ENCODE assay signal across 17 cellular contexts in the genomic region with DNA sequence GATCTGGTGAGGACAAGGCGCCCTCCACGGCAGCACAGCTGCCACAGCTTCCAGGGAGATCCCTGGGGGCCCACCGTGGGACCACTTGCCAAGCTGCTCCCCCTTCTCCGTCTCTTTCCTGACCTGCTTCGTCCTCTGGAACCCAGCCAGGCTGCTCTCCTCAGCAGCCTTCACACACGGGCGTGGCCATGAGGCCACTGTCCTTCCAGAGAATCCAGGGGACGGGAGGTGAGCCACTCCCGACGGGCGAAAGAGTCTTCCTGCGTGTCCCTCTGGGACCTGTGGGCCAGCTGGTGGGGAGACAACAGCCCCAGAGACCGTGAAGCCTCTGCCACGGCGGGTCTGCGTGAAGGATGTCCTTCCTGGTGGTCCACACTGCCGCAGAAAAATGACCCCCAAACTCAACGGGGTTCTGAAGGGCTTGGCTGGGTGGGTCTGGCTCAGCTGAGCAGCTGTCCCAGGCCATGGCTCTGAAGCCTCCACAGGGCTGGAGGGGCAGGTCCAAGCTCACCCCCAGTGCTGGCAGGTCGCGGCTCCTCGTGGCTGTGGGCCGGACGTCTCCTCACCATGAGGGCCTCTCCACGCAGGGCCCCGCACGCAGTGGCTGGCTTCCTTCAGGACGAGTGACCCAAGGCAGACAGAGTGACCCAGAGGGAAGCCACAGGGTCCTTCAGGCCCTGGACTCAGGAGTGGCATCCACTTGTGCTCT. TPM values are rescaled to one million over a fixed set of nuclear protein-coding genes. Genes with fewer than 3 reads are reported as not detected.
DNase-seq lines count a peak whose midpoint lies in the region; ATAC-seq, FAIRE-seq and TF ChIP-seq lines count a peak whose summit lies in the region.
"Had no signal": no experiment of that assay in that cellular context is flagged by ENCODE, and none has a peak within 500 bp of the region (broad histone marks: within the 10 kb centered on the region; RNA-seq: fewer than 3 reads in every experiment).

No MANE protein-coding gene starts in this region.

- TF ChIP-seq CTCF in A549 (IDR thresholded peaks at IDR 0.05) (no peak), chondrocyte (IDR thresholded peaks at IDR 0.05) (no peak), osteoblast (IDR thresholded peaks at IDR 0.05; ENCODE audit: extremely low read depth, low read depth, low read length) (no peak)

- H3K4me2 ChIP-seq in A549, result peak overlapping the region; percentile 23; the same call in 1 of the 3 replicates
- H3K4me2 ChIP-seq in BLaER1, result peak overlapping the region; percentile 99
- H3K4me2 ChIP-seq in osteoblast (ENCODE audit: insufficient read depth, low read length), result no peak overlapping the region

- H3K4me1 Mint-ChIP-seq in chondrocyte (ENCODE audit: low read depth), result peaks cover 17% of the 10 kb centered on the region

- H2AFZ ChIP-seq in osteoblast (ENCODE audit: low read length), result no peak overlapping the region

- no peaks in the 10 kb centered on the region for H3K36me3 Mint-ChIP-seq in chondrocyte (ENCODE audit: low read depth)

- H3K79me2 ChIP-seq in osteoblast (ENCODE audit: insufficient read depth, low read length), result no peaks in the 10 kb centered on the region

- peak overlapping the region; percentile 82 for H3K9ac ChIP-seq in BLaER1

- H3K27me3 ChIP-seq in BLaER1 (peaks cover 27% of the 10 kb centered on the region), osteoblast (ENCODE audit: insufficient read depth, low read length) (peaks cover 21% of the 10 kb centered on the region)
- H3K27me3 ChIP-seq: adrenal gland, BE2C had no signal

- H3K4me3 ChIP-seq in A549 (no peak overlapping the region), BLaER1 (peak overlapping the region; percentile 56), osteoblast (ENCODE audit: insufficient read depth, low read length) (no peak overlapping the region)
- H3K4me3 ChIP-seq: adrenal gland, thoracic aorta had no signal

- TF ChIP-seq POLR2A in A549 (IDR thresholded peaks at IDR 0.05; ENCODE audit: low read length), result no peak

- WGBS in A549 (ENCODE audit: missing lambda C conversion rate), result 82% methylated on average over 20 of the region's 27 CpGs

- TF ChIP-seq RAD21 in A549 (conservative IDR thresholded peaks at IDR 0.05 in 1 of 2, IDR thresholded peaks at IDR 0.05 in 1 of 2), result no peak

- H3K4me3 Mint-ChIP-seq in chondrocyte (ENCODE audit: unreplicated experiment), result no peak overlapping the region

- no peak overlapping the region for H3K27ac Mint-ChIP-seq in chondrocyte (ENCODE audit: unreplicated experiment)

- DNase-seq in A549 (ENCODE audit: low read depth in 1 of 2, low spot score in 1 of 2) (no peak), chondrocyte (ENCODE audit: low spot score) (peak; percentile 86), osteoblast (ENCODE audit: insufficient read length, low spot score, missing footprints) (peak; percentile 34), germinal center (ENCODE audit: low spot score) (no peak), NCI-H226 (no peak)
- DNase-seq: activated CD4-positive, alpha-beta T cell treated with anti-CD3 and anti-CD28 coated beads for 4 hours; BE2C; Calu3; foreskin melanocyte; NCI-H1417; SW 1271 had no signal

- H3K9me3 ChIP-seq in A549, result no peaks in the 10 kb centered on the region
- no peaks in the 10 kb centered on the region for H3K9me3 ChIP-seq in BLaER1
- H3K9me3 ChIP-seq in osteoblast (ENCODE audit: low read depth, low read length), result no peaks in the 10 kb centered on the region
- H3K9me3 ChIP-seq: adrenal gland, BE2C, thoracic aorta had no signal

- POLR2A ChIA-PET in A549 (lab: Yijun Ruan, JAX), result no interaction called here

- no peak for FAIRE-seq in A549 (lab: Jason Lieb, UNC)

- no peak for TF ChIP-seq EP300 in A549 (IDR thresholded peaks at IDR 0.05)

- H3K9me3 Mint-ChIP-seq in chondrocyte (ENCODE audit: low read depth), result no peaks in the 10 kb centered on the region

- H4K20me1 ChIP-seq in BLaER1 (peaks cover 12% of the 10 kb centered on the region; the same call in 1 of the 2 replicates), osteoblast (ENCODE audit: insufficient read depth, low read length) (no peaks in the 10 kb centered on the region)

- CTCF ChIA-PET in A549 (lab: Yijun Ruan, JAX), result interaction anchor here (0.6 to 1.5 kb wide), 3 partner anchors 22 to 682 kb away, joined by 3 to 5 read pairs (median 4); no protein-coding TSS in a partner anchor

- no peaks in the 10 kb centered on the region for H3K36me3 ChIP-seq in BLaER1
- H3K36me3 ChIP-seq in osteoblast (ENCODE audit: insufficient read depth, low read length), result no peaks in the 10 kb centered on the region
- H3K36me3 ChIP-seq: adrenal gland, BE2C, thoracic aorta had no signal

- H3K4me1 ChIP-seq in A549 (peaks cover 52% of the 10 kb centered on the region), BLaER1 (peaks cover 100% of the 10 kb centered on the region), osteoblast (ENCODE audit: insufficient read depth, low read length) (peaks cover 31% of the 10 kb centered on the region)
- H3K4me1 ChIP-seq: adrenal gland had no signal

- ATAC-seq in A549, result no peak
- no peak for ATAC-seq in GM21390 (IDR thresholded peaks at IDR 0.05; ENCODE audit: unreplicated experiment)

- peaks cover 56% of the 10 kb centered on the region for H3K27me3 Mint-ChIP-seq in chondrocyte (ENCODE audit: low read depth)

- H3K27ac ChIP-seq in A549 (peak overlapping the region; percentile 40 to 89; a peak in 4 of 6 replicates), BLaER1 (peak overlapping the region; percentile 94), osteoblast (ENCODE audit: low read depth, low read length) (no peak overlapping the region)
- H3K27ac ChIP-seq: thoracic aorta had no signal

TF ChIP-seq in A549, 52 proteins besides CTCF, POLR2A, EP300 and RAD21:
- TF ChIP-seq NFE2L2 (conservative IDR thresholded peaks at IDR 0.05; ENCODE audit: low read length), result no peak
- no peak for TF ChIP-seq RARB (CRISPR knock-in tag; IDR thresholded peaks at IDR 0.05)
- TF ChIP-seq HEYL (CRISPR knock-in tag; IDR thresholded peaks at IDR 0.05), result no peak
- TF ChIP-seq NR3C1 (IDR thresholded peaks at IDR 0.05), result no peak
- no peak for TF ChIP-seq RNF2 (IDR thresholded peaks at IDR 0.05; ENCODE audit: borderline replicate concordance, low read depth)
- no peak for TF ChIP-seq RFX5 (IDR thresholded peaks at IDR 0.05)

RNA-seq across cellular contexts. Expression of a gene that starts 47.4 kb away (rescaled TPM):
- polyA plus RNA-seq in A549 (2011; rRNA removed) (1.2 and 1.8 TPM in 2 replicates), A549 (2017; fragmentation: RNase III; extraction: RNeasy Plus Mini Kit Qiagen cat#74134 plus additional on column Dnase treatment) (4.2 to 5.3 TPM (median 4.4 TPM) in 3 replicates)
- 4.3 and 5.6 TPM in 2 replicates for polyA plus RNA-seq in A549 (2012; cell fraction: cytosol; rRNA removed)
- 17.3 and 32.0 TPM in 2 replicates for polyA plus RNA-seq in A549 (2012; cell fraction: nucleus; rRNA removed)
- polyA minus RNA-seq in A549 (2011; rRNA and poly(A)+ RNA removed), result 2.8 and 5.3 TPM in 2 replicates
- total RNA-seq in chondrocyte (not detected in 3 replicates), osteoblast (under 0.01 TPM in 1 of 2 replicates, not detected in the other)
- total RNA-seq: epithelial cell of proximal tubule, mononuclear cell had no signal

Comparison
In these comparisons a context has a peak if more than half of its experiments do, and no peak if none do; other contexts are left out.
1. DNase-seq: peak in chondrocyte (single experiment) and osteoblast (single experiment); none in A549 (0 of 2), germinal center (single experiment) and NCI-H226 (single experiment).